In genomic region chr1:183806086-183806485, GRCh38 we compare ENCODE assay signal across 1 cellular context.
TF ChIP-seq lines count a peak whose summit lies in the region.

No MANE protein-coding gene starts in this region.

TF ChIP-seq in IMR-90, 13 proteins besides CTCF, POLR2A, EP300 and RAD21 (continued from another document):
- TF ChIP-seq CEBPB (IDR thresholded peaks at IDR 0.05; ENCODE audit: low read depth, low read length) (no peak), ELK1 (IDR thresholded peaks at IDR 0.05; ENCODE audit: borderline replicate concordance, low read depth, low read length) (no peak), MXI1 (IDR thresholded peaks at IDR 0.05; ENCODE audit: borderline replicate concordance, low read depth, low read length) (no peak), NFE2L2 (IDR thresholded peaks at IDR 0.05; ENCODE audit: low read depth, low read length) (no peak), SMC3 (IDR thresholded peaks at IDR 0.05; ENCODE audit: low read depth, low read length) (no peak), MAFK (IDR thresholded peaks at IDR 0.05; ENCODE audit: low read depth, low read length) (no peak)
